7 cellular contexts compared by ENCODE assay signal in the genomic region with DNA sequence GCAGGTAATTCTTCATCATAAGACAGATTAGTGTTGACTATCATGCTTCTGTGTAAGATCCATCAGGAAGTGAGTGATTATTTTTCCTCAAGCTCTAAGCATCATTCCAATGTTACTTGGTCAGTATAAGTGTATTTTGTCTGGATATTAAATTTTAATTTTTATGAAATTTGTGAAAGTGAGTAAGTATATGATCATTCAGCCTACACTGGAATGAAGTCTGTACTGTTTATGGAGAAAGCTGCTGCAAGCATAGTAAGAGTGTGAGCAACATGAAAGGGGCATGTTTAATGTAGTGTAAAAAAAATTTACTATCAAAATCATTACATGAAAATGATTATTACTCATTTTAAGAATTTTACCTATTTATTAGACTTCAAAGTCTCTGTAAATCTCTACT.
"Had no signal": no experiment of that assay in that cellular context is flagged by ENCODE, and none has a peak within 500 bp of the region (broad histone marks: within the 10 kb centered on the region; RNA-seq: fewer than 3 reads in every experiment).

No MANE protein-coding gene starts in this region.

- H3K4me3 ChIP-seq: HAP-1 had no signal

- H3K27ac ChIP-seq: KMS-11 had no signal

- H3K36me3 ChIP-seq: HAP-1 had no signal

- H3K9me3 ChIP-seq: HAP-1 had no signal

- H3K4me1 ChIP-seq: HAP-1 had no signal

- FAIRE-seq: HTR-8/SVneo had no signal

- DNase-seq: GOT3, H7, Karpas-422, KBM-7 had no signal
